In the genomic region with DNA sequence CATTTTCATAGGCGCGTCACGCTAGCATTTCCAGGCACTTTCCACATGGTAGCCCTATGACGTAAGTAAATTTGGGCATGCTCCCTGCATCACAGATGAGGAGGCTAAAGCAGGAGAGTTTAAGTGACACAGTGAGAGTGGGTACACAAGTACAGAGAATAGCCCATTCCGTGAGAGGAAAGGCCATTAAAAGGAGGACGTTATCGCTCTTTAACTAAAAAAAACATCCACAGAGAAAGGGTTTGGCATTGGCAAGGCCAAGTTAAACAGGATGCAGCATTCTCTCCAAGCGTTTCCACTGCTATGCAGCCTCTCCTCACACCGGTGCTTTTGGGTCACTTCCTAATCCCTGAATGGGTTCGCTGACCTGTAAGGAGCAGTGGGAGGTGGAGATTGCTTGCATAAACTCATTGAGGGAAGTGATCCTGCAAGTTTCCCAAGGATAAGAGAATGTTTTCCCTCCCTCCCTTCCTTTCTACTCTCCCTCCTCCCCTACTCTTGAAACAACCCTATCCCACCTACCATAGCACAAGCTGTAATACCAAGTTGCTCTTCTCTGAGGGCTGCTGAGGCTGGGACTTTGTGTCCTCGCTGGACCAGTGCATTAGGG, we compare ENCODE assay signal across 1 cellular context.
TF ChIP-seq lines count a peak whose summit lies in the region.

No MANE protein-coding gene starts in this region.

TF ChIP-seq in HepG2, 621 proteins besides CTCF, POLR2A, EP300 and RAD21 (continued from another document):
- TF ChIP-seq, protein P1, sequence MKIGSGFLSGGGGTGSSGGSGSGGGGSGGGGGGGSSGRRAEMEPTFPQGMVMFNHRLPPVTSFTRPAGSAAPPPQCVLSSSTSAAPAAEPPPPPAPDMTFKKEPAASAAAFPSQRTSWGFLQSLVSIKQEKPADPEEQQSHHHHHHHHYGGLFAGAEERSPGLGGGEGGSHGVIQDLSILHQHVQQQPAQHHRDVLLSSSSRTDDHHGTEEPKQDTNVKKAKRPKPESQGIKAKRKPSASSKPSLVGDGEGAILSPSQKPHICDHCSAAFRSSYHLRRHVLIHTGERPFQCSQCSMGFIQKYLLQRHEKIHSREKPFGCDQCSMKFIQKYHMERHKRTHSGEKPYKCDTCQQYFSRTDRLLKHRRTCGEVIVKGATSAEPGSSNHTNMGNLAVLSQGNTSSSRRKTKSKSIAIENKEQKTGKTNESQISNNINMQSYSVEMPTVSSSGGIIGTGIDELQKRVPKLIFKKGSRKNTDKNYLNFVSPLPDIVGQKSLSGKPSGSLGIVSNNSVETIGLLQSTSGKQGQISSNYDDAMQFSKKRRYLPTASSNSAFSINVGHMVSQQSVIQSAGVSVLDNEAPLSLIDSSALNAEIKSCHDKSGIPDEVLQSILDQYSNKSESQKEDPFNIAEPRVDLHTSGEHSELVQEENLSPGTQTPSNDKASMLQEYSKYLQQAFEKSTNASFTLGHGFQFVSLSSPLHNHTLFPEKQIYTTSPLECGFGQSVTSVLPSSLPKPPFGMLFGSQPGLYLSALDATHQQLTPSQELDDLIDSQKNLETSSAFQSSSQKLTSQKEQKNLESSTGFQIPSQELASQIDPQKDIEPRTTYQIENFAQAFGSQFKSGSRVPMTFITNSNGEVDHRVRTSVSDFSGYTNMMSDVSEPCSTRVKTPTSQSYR (CRISPR knock-in tag; IDR thresholded peaks at IDR 0.05; ENCODE audit: borderline replicate concordance): no peak
